1 cellular context compared by ENCODE assay signal in genomic region chr11:32427935-32428664, GRCh38.
TF ChIP-seq lines count a peak whose summit lies in the region.

No MANE protein-coding gene starts in this region.

TF ChIP-seq in K562, 482 proteins besides CTCF, POLR2A, EP300 and RAD21 (continued from another document):
- no peak for TF ChIP-seq MITF (IDR thresholded peaks at IDR 0.05)
